ENCODE assay signal across 25 cellular contexts in genomic region chr16:18792836-18793433, GRCh38. TPM values are rescaled to one million over a fixed set of nuclear protein-coding genes. Genes with fewer than 3 reads are reported as not detected.
DNase-seq lines count a peak whose midpoint lies in the region; ATAC-seq, FAIRE-seq and TF ChIP-seq lines count a peak whose summit lies in the region.
"Had no signal": no experiment of that assay in that cellular context is flagged by ENCODE, and none has a peak within 500 bp of the region (broad histone marks: within the 10 kb centered on the region; RNA-seq: fewer than 3 reads in every experiment).

No MANE protein-coding gene starts in this region.

- H3K9ac ChIP-seq in astrocyte (ENCODE audit: low read length) (peak overlapping the region; percentile 33), HepG2 (ENCODE audit: insufficient read depth, low read depth, low read length) (no peak overlapping the region)

- TF ChIP-seq POLR2A in HepG2 (IDR thresholded peaks at IDR 0.05; ENCODE audit: insufficient read depth in 1 of 2, low read depth in 2 of 2, low read length in 2 of 2) = no peak

- in situ Hi-C loops in Caki2 (cut with HindIII; ENCODE audit: low pct_unique_long_range_greater_than_20kb, low sequenced_read_pairs) = no loop called here
- in situ Hi-C loops in HepG2 (cut with HindIII; ENCODE audit: extremely low pct_ligation_motif_present, low pct_unique_long_range_greater_than_20kb) = no loop called here

- no peaks in the 10 kb centered on the region for H3K27me3 Mint-ChIP-seq in astrocyte (ENCODE audit: low read depth, unreplicated experiment)
- H3K27me3 Mint-ChIP-seq: progenitor cell of endocrine pancreas had no signal

- H3K4me3 ChIP-seq in astrocyte (ENCODE audit: insufficient read depth, low read depth, low read length) (no peak overlapping the region), HepG2 (replicated peaks in 1 of 3; ENCODE audit: insufficient read depth in 1 of 3, low read depth in 2 of 3, low read length in 3 of 3) (no peak overlapping the region)
- H3K4me3 ChIP-seq: coronary artery, left ventricle myocardium inferior, upper lobe of right lung had no signal

- ATAC-seq in HepG2 (no peak), GM19463 (IDR thresholded peaks at IDR 0.05; ENCODE audit: unreplicated experiment) (no peak)
- ATAC-seq: activated naive CD4-positive, alpha-beta T cell treated with anti-CD3 and anti-CD28 coated beads, Interleukin-2, amount 50 U/mL, for 72 hours; upper lobe of right lung had no signal

- H3K27me3 ChIP-seq in astrocyte (ENCODE audit: insufficient read depth, low read length) = no peaks in the 10 kb centered on the region
- peaks cover 0 to 7% of the 10 kb centered on the region in 2 experiments; a peak in 1 of 5 replicates for H3K27me3 ChIP-seq in HepG2 (ENCODE audit: control insufficient read depth in 1 of 2, insufficient read depth in 2 of 2, low read length in 2 of 2)
- H3K27me3 ChIP-seq: brain microvascular endothelial cell, upper lobe of right lung had no signal

- TF ChIP-seq CTCF in astrocyte (IDR thresholded peaks at IDR 0.05; ENCODE audit: insufficient read depth, low read depth, low read length) = no peak
- no peak for TF ChIP-seq CTCF in HepG2 (CRISPR knock-in tag; IDR thresholded peaks at IDR 0.05)

- CTCF ChIA-PET in HepG2 (lab: Yijun Ruan, JAX; ENCODE audit: low intra/inter-chr PET ratio, low total read pairs) = no interaction called here

- H3K4me1 Mint-ChIP-seq in astrocyte (ENCODE audit: low read depth, unreplicated experiment) = peaks cover 4% of the 10 kb centered on the region

- no peak for TF ChIP-seq EP300 in HepG2 (IDR thresholded peaks at IDR 0.05; ENCODE audit: low read depth in 2 of 2, low read length in 2 of 2)
- no peak for TF ChIP-seq EP300 in HepG2 (CRISPR knock-in tag; IDR thresholded peaks at IDR 0.05; ENCODE audit: borderline replicate concordance)

- H3K4me2 ChIP-seq in astrocyte (ENCODE audit: low read length) (peak overlapping the region; percentile 36), HepG2 (ENCODE audit: low read depth, low read length) (no peak overlapping the region)

- H3K4me1 ChIP-seq in astrocyte (ENCODE audit: insufficient read depth, low read length) (peaks cover 9% of the 10 kb centered on the region), HepG2 (ENCODE audit: insufficient read depth, low read length) (peaks cover 58% of the 10 kb centered on the region)

- FAIRE-seq in astrocyte (lab: Jason Lieb, UNC) = no peak
- no peak for FAIRE-seq in HepG2 (lab: Jason Lieb, UNC)

- H3K9me3 ChIP-seq in astrocyte (ENCODE audit: insufficient read depth, low read depth, low read length) (no peaks in the 10 kb centered on the region), HepG2 (ENCODE audit: low read length) (no peaks in the 10 kb centered on the region)
- H3K9me3 ChIP-seq: left ventricle myocardium inferior, upper lobe of right lung had no signal

- no peak overlapping the region for H3K27ac Mint-ChIP-seq in astrocyte (ENCODE audit: unreplicated experiment)

- no peak overlapping the region for H3K4me3 Mint-ChIP-seq in astrocyte (ENCODE audit: unreplicated experiment)

- H2AFZ ChIP-seq in astrocyte (ENCODE audit: low read depth, low read length) = no peak overlapping the region
- no peak overlapping the region for H2AFZ ChIP-seq in HepG2 (ENCODE audit: low read length)

- H3K9me3 Mint-ChIP-seq in astrocyte (ENCODE audit: unreplicated experiment) = no peaks in the 10 kb centered on the region
- H3K9me3 Mint-ChIP-seq: nephron had no signal

- no TSS peak for BruUV-seq in HepG2 (replicated peaks; lab: Mats Ljungman, UMichigan)

- H3K79me2 ChIP-seq in astrocyte (ENCODE audit: insufficient read depth, low read length) = peaks cover 55% of the 10 kb centered on the region
- peaks cover 44% of the 10 kb centered on the region for H3K79me2 ChIP-seq in HepG2 (ENCODE audit: insufficient read depth, low read length)

- 96% methylated on average over 11 of the region's 11 CpGs for WGBS in HepG2 (ENCODE audit: low lambda C conversion rate)

- intact Hi-C loops in HepG2 (cut with micrococcal nuclease; ENCODE audit: unreplicated experiment) = loop anchor here (10.0 kb wide), 1 partner anchor 732 kb away; the partner anchor contains the start of genes CCP110 and GDE1

- H3K27ac ChIP-seq in astrocyte (ENCODE audit: low read depth, low read length) (peak overlapping the region; percentile 43), HepG2 (ENCODE audit: extremely low read length, insufficient read depth, low read length) (no peak overlapping the region)
- H3K27ac ChIP-seq: brain microvascular endothelial cell, coronary artery, left ventricle myocardium inferior, upper lobe of right lung had no signal

- DNase-seq in Caki2 (ENCODE audit: low read depth) (peak; percentile 59), M059J (ENCODE audit: low read depth) (peak; percentile 62), astrocyte (ENCODE audit: low read depth) (peak; percentile 48), HepG2 (ENCODE audit: low spot score) (no peak), NCI-H2171 (lab: John Stamatoyannopoulos, UW) (no peak), activated gamma-delta T cell treated with Interleukin-2 at 50 U/mL for 16 hours (no peak), GF-D8 (lab: John Stamatoyannopoulos, UW) (no peak)
- DNase-seq: activated CD4-positive, alpha-beta T cell treated with anti-CD3 and anti-CD28 coated beads, Interleukin-2, amount 50 U/mL, for 1 hour; activated T-cell treated with anti-CD3 and anti-CD28 coated beads, Interleukin-2, amount 50 U/mL, for 1 hour; AML-193; brain microvascular endothelial cell; DND-41; HCEC 1CT; left ventricle myocardium inferior; midbrain; NCI-H1436; NCI-H526 treated with DMSO at 0.1 percent for 48 hours; Right ventricle myocardium superior; stimulated activated CD4-positive, alpha-beta T cell treated with anti-CD3 and anti-CD28 coated beads, Interleukin-2, amount 100 ng/mL, for 24 hours; upper lobe of right lung had no signal

- H4K20me1 ChIP-seq in astrocyte (ENCODE audit: insufficient read depth, low read length) = peaks cover 34% of the 10 kb centered on the region
- H4K20me1 ChIP-seq in HepG2 (ENCODE audit: insufficient read depth, low read length) = peaks cover 22% of the 10 kb centered on the region

- POLR2A ChIA-PET in HepG2 (lab: Yijun Ruan, JAX) = interaction anchor here (8.7 kb wide), 1 partner anchor 9 kb away, joined by 545 read pairs; the partner anchor contains the start of gene ARL6IP1

- no peak for TF ChIP-seq RAD21 in HepG2 (CRISPR knock-in tag; IDR thresholded peaks at IDR 0.05)

- H3K36me3 ChIP-seq in astrocyte (ENCODE audit: insufficient read depth, low read length) (peaks cover 42% of the 10 kb centered on the region), HepG2 (replicated peaks in 1 of 2; ENCODE audit: control insufficient read depth in 1 of 2, insufficient read depth in 2 of 2, low read length in 2 of 2) (peaks cover 14 to 68% of the 10 kb centered on the region in 2 experiments)

- H3K36me3 Mint-ChIP-seq in astrocyte (ENCODE audit: low read depth, unreplicated experiment) = peaks cover 9% of the 10 kb centered on the region

RNA-seq across cellular contexts. Expression of gene RPS15A, which starts 2.8 kb away (rescaled TPM):
- total RNA-seq in Caki2 (2014; rRNA removed; shearing (Covaris generic); ENCODE audit: low replicate concordance) = 1,578 and 2,750 TPM in 2 replicates
- total RNA-seq in M059J (2014; rRNA removed; shearing (Covaris generic)) = 1,701 and 1,980 TPM in 2 replicates
- 958 and 1,036 TPM in 2 replicates for total RNA-seq in astrocyte
- total RNA-seq in HepG2 (2016; rRNA removed; fragmentation: Illumina TruSeq; extraction: Trizol) = 5,489 and 6,421 TPM in 2 replicates
- 8,046 and 9,031 TPM in 2 replicates for total RNA-seq in HepG2 (2016; cell fraction: cytosol; rRNA removed; fragmentation: Illumina TruSeq; extraction: Trizol; ENCODE audit: low read depth)
- total RNA-seq in HepG2 (2016; cell fraction: insoluble cytoplasmic fraction; rRNA removed; fragmentation: Illumina TruSeq; extraction: Trizol) = 5,533 and 6,779 TPM in 2 replicates
- 15,303 and 15,847 TPM in 2 replicates for total RNA-seq in HepG2 (2016; cell fraction: membrane; rRNA removed; fragmentation: Illumina TruSeq; extraction: Trizol)
- total RNA-seq in HepG2 (2016; cell fraction: nucleus; rRNA removed; fragmentation: Illumina TruSeq; extraction: Trizol) = 1,768 and 1,992 TPM in 2 replicates
- polyA plus RNA-seq in HepG2 (2011; rRNA removed) = 8,070 and 9,457 TPM in 2 replicates
- 13,484 and 16,402 TPM in 2 replicates for polyA plus RNA-seq in HepG2 (2011; cell fraction: cytosol; rRNA removed)
- 2,439 and 3,146 TPM in 2 replicates for polyA plus RNA-seq in HepG2 (2011; cell fraction: nucleus; rRNA removed)
- 7,540 and 10,455 TPM in 2 replicates for polyA plus RNA-seq in HepG2 (2012)
- 10,067 and 10,790 TPM in 2 replicates for polyA plus RNA-seq in HepG2 (2016; cell fraction: cytosol; fragmentation: Illumina TruSeq; extraction: Trizol; ENCODE audit: low read depth)
- 5,820 and 6,347 TPM in 2 replicates for polyA plus RNA-seq in HepG2 (2016; cell fraction: insoluble cytoplasmic fraction; fragmentation: Illumina TruSeq; extraction: Trizol; ENCODE audit: low read depth)
- polyA plus RNA-seq in HepG2 (2016; cell fraction: membrane; fragmentation: Illumina TruSeq; extraction: Trizol; ENCODE audit: low read depth) = 12,932 and 13,350 TPM in 2 replicates
- polyA plus RNA-seq in HepG2 (2016; cell fraction: nucleus; fragmentation: Illumina TruSeq; extraction: Trizol; ENCODE audit: insufficient read depth, low read depth) = 3,080 and 3,274 TPM in 2 replicates
- polyA minus RNA-seq in HepG2 (2011; rRNA and poly(A)+ RNA removed; ENCODE audit: low replicate concordance) = 955 and 1,060 TPM in 2 replicates
- polyA minus RNA-seq in HepG2 (2011; cell fraction: cytosol; rRNA and poly(A)+ RNA removed) = 550 and 682 TPM in 2 replicates
- 381 and 597 TPM in 2 replicates for polyA minus RNA-seq in HepG2 (2011; cell fraction: nucleus; rRNA and poly(A)+ RNA removed)

RNA-seq across cellular contexts. Expression of gene ARL6IP1, which starts 8.4 kb away (rescaled TPM):
- total RNA-seq in Caki2 (2014; rRNA removed; shearing (Covaris generic); ENCODE audit: low replicate concordance) = 237 and 308 TPM in 2 replicates
- 474 and 485 TPM in 2 replicates for total RNA-seq in M059J (2014; rRNA removed; shearing (Covaris generic))
- total RNA-seq in astrocyte (114 and 128 TPM in 2 replicates), HepG2 (2016; rRNA removed; fragmentation: Illumina TruSeq; extraction: Trizol) (273 and 373 TPM in 2 replicates)
- 62.8 and 68.6 TPM in 2 replicates for total RNA-seq in HepG2 (2016; cell fraction: cytosol; rRNA removed; fragmentation: Illumina TruSeq; extraction: Trizol; ENCODE audit: low read depth)
- 270 and 373 TPM in 2 replicates for total RNA-seq in HepG2 (2016; cell fraction: insoluble cytoplasmic fraction; rRNA removed; fragmentation: Illumina TruSeq; extraction: Trizol)
- total RNA-seq in HepG2 (2016; cell fraction: membrane; rRNA removed; fragmentation: Illumina TruSeq; extraction: Trizol) = 152 and 174 TPM in 2 replicates
- total RNA-seq in HepG2 (2016; cell fraction: nucleus; rRNA removed; fragmentation: Illumina TruSeq; extraction: Trizol) = 309 and 367 TPM in 2 replicates
- 183 and 263 TPM in 2 replicates for polyA plus RNA-seq in HepG2 (2011; rRNA removed)
- polyA plus RNA-seq in HepG2 (2011; cell fraction: cytosol; rRNA removed) = 211 and 261 TPM in 2 replicates
- polyA plus RNA-seq in HepG2 (2011; cell fraction: nucleus; rRNA removed) = 71.4 and 76.3 TPM in 2 replicates
- 155 and 252 TPM in 2 replicates for polyA plus RNA-seq in HepG2 (2012)
- polyA plus RNA-seq in HepG2 (2016; cell fraction: cytosol; fragmentation: Illumina TruSeq; extraction: Trizol; ENCODE audit: low read depth) = 29.0 and 31.7 TPM in 2 replicates
- 231 and 253 TPM in 2 replicates for polyA plus RNA-seq in HepG2 (2016; cell fraction: insoluble cytoplasmic fraction; fragmentation: Illumina TruSeq; extraction: Trizol; ENCODE audit: low read depth)
- polyA plus RNA-seq in HepG2 (2016; cell fraction: membrane; fragmentation: Illumina TruSeq; extraction: Trizol; ENCODE audit: low read depth) = 67.0 and 74.0 TPM in 2 replicates
- polyA plus RNA-seq in HepG2 (2016; cell fraction: nucleus; fragmentation: Illumina TruSeq; extraction: Trizol; ENCODE audit: insufficient read depth, low read depth) = 404 and 453 TPM in 2 replicates
- 262 and 330 TPM in 2 replicates for polyA minus RNA-seq in HepG2 (2011; rRNA and poly(A)+ RNA removed; ENCODE audit: low replicate concordance)
- 199 and 232 TPM in 2 replicates for polyA minus RNA-seq in HepG2 (2011; cell fraction: cytosol; rRNA and poly(A)+ RNA removed)
- 155 and 156 TPM in 2 replicates for polyA minus RNA-seq in HepG2 (2011; cell fraction: nucleus; rRNA and poly(A)+ RNA removed)

Comparison
In these comparisons a context has a peak if more than half of its experiments do, and no peak if none do; other contexts are left out.
1. DNase-seq: peak in Caki2 (single experiment), M059J (single experiment) and astrocyte (single experiment); none in HepG2 (single experiment), NCI-H2171 (single experiment), activated gamma-delta T cell treated with Interleukin-2 at 50 U/mL for 16 hours (single experiment) and GF-D8 (single experiment).